8 cellular contexts compared by ENCODE assay signal in the genomic region with DNA sequence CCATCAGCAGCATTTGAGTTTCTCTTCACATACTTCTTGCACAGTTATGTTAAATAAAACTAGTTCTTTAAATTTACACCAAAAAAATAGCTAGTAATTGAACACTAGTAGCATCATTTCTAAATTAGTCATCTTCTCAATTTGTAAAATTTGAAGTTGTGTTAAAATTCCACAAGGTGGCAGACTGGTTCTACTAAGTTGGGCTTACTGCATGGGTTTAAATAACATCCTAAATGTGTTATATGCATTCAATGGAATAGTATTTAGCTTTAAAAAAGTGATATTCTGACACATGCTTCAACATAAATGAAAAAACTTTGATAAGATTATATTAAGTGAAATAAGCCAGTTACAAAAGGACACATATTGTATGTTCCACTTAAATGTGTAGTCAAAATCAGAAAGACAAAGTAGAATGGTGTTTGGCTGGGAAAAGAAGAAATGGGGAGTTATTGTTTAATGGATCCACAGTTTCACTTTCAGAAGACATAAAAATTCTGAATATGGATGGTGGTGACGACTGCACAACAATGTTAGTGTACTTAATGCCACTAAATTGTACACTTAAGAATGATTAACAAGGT. TPM values are rescaled to one million over a fixed set of nuclear protein-coding genes. Genes with fewer than 3 reads are reported as not detected.
DNase-seq lines count a peak whose midpoint lies in the region; ATAC-seq and TF ChIP-seq lines count a peak whose summit lies in the region.

No MANE protein-coding gene starts in this region.

- no peak for TF ChIP-seq POLR2A in transverse colon (IDR thresholded peaks at IDR 0.05)

- DNase-seq in Ammon's horn (ENCODE audit: low spot score) (peak; percentile 49), NCI-H2196 (lab: John Stamatoyannopoulos, UW; ENCODE audit: unreplicated experiment) (peak; percentile 5), astrocyte of the hippocampus (ENCODE audit: low read depth, low spot score) (peak; percentile 68), iris pigment epithelial cell (ENCODE audit: low read depth) (peak; percentile 71), transverse colon (no peak), sciatic nerve (ENCODE audit: low spot score) (no peak)

- WGBS in transverse colon (ENCODE audit: low coverage in 1 of 2), 2 donors = 9 to 12% methylated on average over 1 of the region's 1 CpG

- ATAC-seq in GM19395 (IDR thresholded peaks at IDR 0.05; ENCODE audit: unreplicated experiment) = peak; percentile 61
- ATAC-seq in sciatic nerve = no peak
- ATAC-seq in HG03159 (IDR thresholded peaks at IDR 0.05; ENCODE audit: unreplicated experiment) = no peak

- H3K36me3 ChIP-seq in transverse colon = no peaks in the 10 kb centered on the region

- no peaks in the 10 kb centered on the region for H3K9me3 ChIP-seq in transverse colon

- no peak overlapping the region for H3K27ac ChIP-seq in transverse colon

- in situ Hi-C loops in transverse colon (cut with MboI; ENCODE audit: low pct_ligation_motif_present in 1 of 4, low pct_unique_long_range_greater_than_20kb in 1 of 4, low sequenced_read_pairs in 3 of 4) = loop anchor here in 2 of 4 donors (10.0 kb wide), 1 partner anchor 189 kb away; no protein-coding TSS in a partner anchor

- H3K4me1 ChIP-seq in transverse colon = no peaks in the 10 kb centered on the region

- no peaks in the 10 kb centered on the region for H3K27me3 ChIP-seq in transverse colon

- H3K4me3 ChIP-seq in transverse colon = no peak overlapping the region

- TF ChIP-seq CTCF in transverse colon (IDR thresholded peaks at IDR 0.05) = peak; percentile 47 to 67 (median 59)

- intact Hi-C loops in transverse colon (cut with DNase I; ENCODE audit: low total_unique reads) = loop anchor here (5.0 kb wide), 1 partner anchor 186 kb away; no protein-coding TSS in a partner anchor
- intact Hi-C loops in sciatic nerve (cut with DNase I) = loop anchor here (10.0 kb wide), 1 partner anchor 189 kb away; no protein-coding TSS in a partner anchor

- TF ChIP-seq EP300 in transverse colon (IDR thresholded peaks at IDR 0.05; ENCODE audit: low read depth) = no peak

RNA-seq across cellular contexts. Expression of gene RPRD1A, which starts 28.7 kb away (rescaled TPM):
- total RNA-seq in transverse colon = 10 to 100 TPM; 34.4 to 59.9 (median 44.3) TPM
- 58.1 TPM for total RNA-seq in sciatic nerve

RNA-seq across cellular contexts. Expression of gene SLC39A6, which starts 33.1 kb away (rescaled TPM):
- total RNA-seq in transverse colon = 10 to 100 TPM in 3 of 4 donors, 1 to 10 TPM in 1; 4.5 to 24.3 (median 19.6) TPM
- total RNA-seq in sciatic nerve = 41.1 TPM

RNA-seq across cellular contexts. Expression of gene ELP2, which starts 33.7 kb away (rescaled TPM):
- total RNA-seq in transverse colon (10 to 100 TPM; 23.2 to 59.5 (median 49.6) TPM), sciatic nerve (109 TPM)

Comparison
In these comparisons a context has a peak if more than half of its experiments do, and no peak if none do; other contexts are left out.
1. DNase-seq: peak in Ammon's horn (single experiment), NCI-H2196 (single experiment), astrocyte of the hippocampus (single experiment) and iris pigment epithelial cell (single experiment); none in transverse colon (single experiment) and sciatic nerve (single experiment).